ENCODE assay signal across 1 cellular context in genomic region chr1:62194651-62195282, GRCh38.
TF ChIP-seq lines count a peak whose summit lies in the region.

TSS of gene L1TD1 (plus strand) at chr1:62194849. CDS start at chr1:62206629, 11,780 bp downstream.

TF ChIP-seq in HepG2, 621 proteins besides CTCF, POLR2A, EP300 and RAD21:
- TF ChIP-seq MXD3 (CRISPR knock-in tag; IDR thresholded peaks at IDR 0.05) = no peak
- no peak for TF ChIP-seq MYPOP (CRISPR knock-in tag; IDR thresholded peaks at IDR 0.05)
- TF ChIP-seq PATZ1 (CRISPR knock-in tag; IDR thresholded peaks at IDR 0.05) = no peak
- TF ChIP-seq TFAP4 (IDR thresholded peaks at IDR 0.05; ENCODE audit: borderline replicate concordance, low read depth) = no peak
- TF ChIP-seq AHR (CRISPR knock-in tag; IDR thresholded peaks at IDR 0.05) = no peak
- no peak for TF ChIP-seq BRD4 (CRISPR knock-in tag; IDR thresholded peaks at IDR 0.05)
- TF ChIP-seq ZNF142 (CRISPR knock-in tag; IDR thresholded peaks at IDR 0.05) = no peak
